24 cellular contexts compared by ENCODE assay signal in the genomic region with DNA sequence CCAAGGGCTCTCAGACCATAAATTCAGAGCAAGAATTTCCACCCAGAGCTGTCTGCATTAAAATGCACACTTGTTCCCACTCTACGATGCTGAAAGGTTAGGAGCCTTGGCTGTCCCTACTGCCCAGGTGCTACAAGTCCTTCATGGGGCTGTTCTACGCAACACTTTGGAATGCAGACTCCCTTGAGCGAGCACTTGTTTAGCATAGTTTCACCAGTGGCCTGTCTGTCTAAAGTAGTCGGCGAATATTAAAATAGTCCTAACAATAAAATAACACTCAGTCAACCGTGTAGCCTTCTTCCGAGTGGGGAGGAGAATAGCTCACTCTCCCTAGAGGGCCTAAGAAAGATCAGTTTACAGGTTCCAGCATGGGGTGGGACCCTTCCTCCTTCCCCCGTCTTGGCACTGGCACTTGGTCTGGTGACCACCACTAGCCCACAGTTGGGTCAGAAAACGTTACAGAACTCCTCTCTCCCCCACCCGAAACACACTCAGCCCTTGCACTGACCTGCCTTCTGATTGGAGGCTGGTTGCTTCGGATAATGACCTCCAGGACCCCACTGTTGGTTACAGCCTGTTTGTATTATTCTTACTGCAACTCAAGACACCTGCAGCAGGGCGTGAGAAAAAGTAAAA. TPM values are rescaled to one million over a fixed set of nuclear protein-coding genes. Genes with fewer than 3 reads are reported as not detected.
DNase-seq lines count a peak whose midpoint lies in the region; FAIRE-seq and TF ChIP-seq lines count a peak whose summit lies in the region.
"Had no signal": no experiment of that assay in that cellular context is flagged by ENCODE, and none has a peak within 500 bp of the region (broad histone marks: within the 10 kb centered on the region; RNA-seq: fewer than 3 reads in every experiment).

A gene with protein sequence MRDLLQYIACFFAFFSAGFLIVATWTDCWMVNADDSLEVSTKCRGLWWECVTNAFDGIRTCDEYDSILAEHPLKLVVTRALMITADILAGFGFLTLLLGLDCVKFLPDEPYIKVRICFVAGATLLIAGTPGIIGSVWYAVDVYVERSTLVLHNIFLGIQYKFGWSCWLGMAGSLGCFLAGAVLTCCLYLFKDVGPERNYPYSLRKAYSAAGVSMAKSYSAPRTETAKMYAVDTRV (plus strand): TSS at position 586 of the 636 bp plus-strand sequence. CDS start 167 bp downstream, outside the sequence.

- no peak within 1 kb of the TSS for H4K91ac ChIP-seq in H9 (ENCODE audit: insufficient read length, low read depth, low read length)

- intact Hi-C loops in kidney (cut with DNase I), result no loop called here

- peak within 1 kb of the TSS; percentile 62 for H3K56ac ChIP-seq in H9 (ENCODE audit: insufficient read length, low read depth, low read length)

- H3K4me1 Mint-ChIP-seq in H9, result no peaks in the 10 kb centered on the region
- H3K4me1 Mint-ChIP-seq: natural killer cell, T-helper 17 cell had no signal

- no peaks in the 10 kb centered on the region for H3K23me2 ChIP-seq in H9 (ENCODE audit: insufficient read length, low read depth, low read length, poor library complexity, severe bottlenecking)

- H2BK12ac ChIP-seq in H9 (ENCODE audit: insufficient read length, low read depth, low read length), result no peak within 1 kb of the TSS

- H3K4me1 ChIP-seq in H9 (ENCODE audit: insufficient read depth, low read length) (no peaks in the 10 kb centered on the region), kidney (ENCODE audit: control insufficient read depth in 1 of 2, insufficient read depth in 1 of 2, low read depth in 1 of 2, low read length in 2 of 2) (no peaks in the 10 kb centered on the region), skeletal muscle satellite cell (ENCODE audit: control insufficient read depth, insufficient read depth, low read length) (peaks cover 33% of the 10 kb centered on the region), Peyer's patch (no peaks in the 10 kb centered on the region)
- H3K4me1 ChIP-seq: BE2C, heart left ventricle had no signal

- H3K9me3 ChIP-seq in H9 (ENCODE audit: control insufficient read depth, low read depth, low read length) (no peaks in the 10 kb centered on the region), SK-N-MC (ENCODE audit: low read depth, low read length) (no peaks in the 10 kb centered on the region), kidney (ENCODE audit: control insufficient read depth in 1 of 2, low read length in 2 of 2) (no peaks in the 10 kb centered on the region), skeletal muscle satellite cell (replicated peaks; ENCODE audit: low read length) (no peaks in the 10 kb centered on the region), Peyer's patch (no peaks in the 10 kb centered on the region)
- H3K9me3 ChIP-seq: BE2C, heart left ventricle had no signal

- H3K36me3 ChIP-seq in SK-N-MC (ENCODE audit: insufficient read depth, low read length) (no peaks in the 10 kb centered on the region), kidney (ENCODE audit: control insufficient read depth in 1 of 2, insufficient read depth in 2 of 2, low read length in 2 of 2) (no peaks in the 10 kb centered on the region), skeletal muscle satellite cell (ENCODE audit: insufficient read depth, low read length) (no peaks in the 10 kb centered on the region), Peyer's patch (no peaks in the 10 kb centered on the region)
- H3K36me3 ChIP-seq: BE2C, heart left ventricle, WERI-Rb-1 had no signal

- no peak within 1 kb of the TSS for H3K23ac ChIP-seq in H9 (ENCODE audit: insufficient read length, low read depth, low read length)

- no peak within 1 kb of the TSS for H3K27ac ChIP-seq in H9 (ENCODE audit: insufficient read length, low read depth, low read length)
- H3K27ac ChIP-seq in SK-N-MC, result peak within 1 kb of the TSS; percentile 32; the same call in 1 of the 2 replicates
- H3K27ac ChIP-seq in kidney (ENCODE audit: low read depth in 2 of 2, low read length in 2 of 2), result peak within 1 kb of the TSS; percentile 29 to 73
- no peak within 1 kb of the TSS for H3K27ac ChIP-seq in Peyer's patch
- H3K27ac ChIP-seq: heart left ventricle, KMS-11, WERI-Rb-1 had no signal

- peak within 1 kb of the TSS; percentile 55 for H4K8ac ChIP-seq in H9 (replicated peaks; ENCODE audit: insufficient read length, low read depth, low read length)

- H3K18ac ChIP-seq in H9 (ENCODE audit: insufficient read length, low read depth, low read length), result no peak within 1 kb of the TSS

- no peak within 1 kb of the TSS for H3K4me2 ChIP-seq in H9 (ENCODE audit: insufficient read depth, insufficient read length, low read length)
- H3K4me2 ChIP-seq in skeletal muscle satellite cell (ENCODE audit: low read length), result peak within 1 kb of the TSS; percentile 54
- H3K4me2 ChIP-seq: KMS-11 had no signal

- no peak within 1 kb of the TSS for H3K14ac ChIP-seq in H9 (ENCODE audit: insufficient read depth, low read length)

- H3K79me1 ChIP-seq in H9 (ENCODE audit: insufficient read depth, low read depth, low read length, poor library complexity, severe bottlenecking), result no peaks in the 10 kb centered on the region

- DNase-seq in H9 (no peak), SK-N-MC (ENCODE audit: low read depth, low spot score) (no peak), kidney (peak; percentile 59), T-helper 1 cell (no peak), GM19240 (ENCODE audit: insufficient read length, low spot score) (no peak), DMS153 treated with DMSO at 0.1 percent for 48 hours (lab: John Stamatoyannopoulos, UW; ENCODE audit: unreplicated experiment) (no peak), Peyer's patch (no peak)
- DNase-seq: activated CD8-positive, alpha-beta T cell treated with anti-CD3 and anti-CD28 coated beads for 36 hours; activated naive CD4-positive, alpha-beta T cell treated with anti-CD3 and anti-CD28 coated beads, Interleukin-2, amount 50 U/mL, for 16 hours; activated T-cell treated with anti-CD3 and anti-CD28 coated beads, Interleukin-2, amount 50 U/mL, for 4 hours; BE2C; GDM1; heart left ventricle; natural killer cell; NCI-H510A treated with DMSO at 0.1 percent for 48 hours; SHP77; stimulated activated CD4-positive, alpha-beta T cell treated with anti-CD3 and anti-CD28 coated beads, Interleukin-2, amount 100 ng/mL, for 24 hours; T-helper 17 cell; WERI-Rb-1 had no signal

- no peaks in the 10 kb centered on the region for H3K9me3 Mint-ChIP-seq in H9
- H3K9me3 Mint-ChIP-seq: activated CD8-positive, alpha-beta T cell treated with anti-CD3 and anti-CD28 coated beads for 36 hours; activated T-cell treated with anti-CD3 and anti-CD28 coated beads, Interleukin-2, amount 50 U/mL, for 4 hours; stimulated activated naive CD8-positive, alpha-beta T cell treated with anti-CD3 and anti-CD28 coated beads, Interleukin-15, Interleukin-2, amounts not matched to agents 100 ng/mL and 50 ng/mL, for 24 hours had no signal

- no peaks in the 10 kb centered on the region for H4K20me1 ChIP-seq in H9 (ENCODE audit: control insufficient read depth, insufficient read depth, insufficient read length)

- no peak within 1 kb of the TSS for H2BK20ac ChIP-seq in H9 (ENCODE audit: low read depth, low read length, poor library complexity, severe bottlenecking)

- H2BK5ac ChIP-seq in H9 (ENCODE audit: insufficient read length, low read length), result no peak within 1 kb of the TSS

- no peak within 1 kb of the TSS for H2AFZ ChIP-seq in H9 (ENCODE audit: low read length)

- no peak within 1 kb of the TSS for H2BK15ac ChIP-seq in H9 (ENCODE audit: low read depth, low read length)

- TF ChIP-seq CTCF in H9 (conservative IDR thresholded peaks at IDR 0.05), result no peak
- no peak for TF ChIP-seq CTCF in kidney (IDR thresholded peaks at IDR 0.05; ENCODE audit: borderline replicate concordance, extremely low read depth, insufficient read depth)
- TF ChIP-seq CTCF in Peyer's patch (IDR thresholded peaks at IDR 0.05), result no peak

- H3K9ac ChIP-seq in H9 (ENCODE audit: extremely low read depth, insufficient read length, low read length) (no peak within 1 kb of the TSS), SK-N-MC (ENCODE audit: insufficient read length) (no peak within 1 kb of the TSS), kidney (ENCODE audit: low read length in 2 of 2) (peak within 1 kb of the TSS in 1 of 2 donors; percentile 35), skeletal muscle satellite cell (ENCODE audit: low read depth, low read length) (peak within 1 kb of the TSS; percentile 64)
- H3K9ac ChIP-seq: KMS-11 had no signal

- no peak within 1 kb of the TSS for H3K4me3 Mint-ChIP-seq in H9
- H3K4me3 Mint-ChIP-seq: activated CD8-positive, alpha-beta T cell treated with anti-CD3 and anti-CD28 coated beads for 36 hours; activated T-cell treated with anti-CD3 and anti-CD28 coated beads, Interleukin-2, amount 50 U/mL, for 4 hours; natural killer cell; stimulated activated naive CD8-positive, alpha-beta T cell treated with anti-CD3 and anti-CD28 coated beads, Interleukin-15, Interleukin-2, amounts not matched to agents 100 ng/mL and 50 ng/mL, for 24 hours; T-helper 17 cell had no signal

- H3K36me3 Mint-ChIP-seq in H9 (ENCODE audit: insufficient read depth in 1 of 3, low read depth in 3 of 3), result no peaks in the 10 kb centered on the region
- H3K36me3 Mint-ChIP-seq: natural killer cell had no signal

- no CpG with 5 or more reads among the region's 12 CpGs for WGBS in H9 (ENCODE audit: extremely low coverage, insufficient read length, low lambda C conversion rate)

- H3K4ac ChIP-seq in H9 (ENCODE audit: low read depth, low read length), result no peak within 1 kb of the TSS

- TF ChIP-seq POLR2A in Peyer's patch (IDR thresholded peaks at IDR 0.05), result no peak

- no peaks in the 10 kb centered on the region for H3K27me3 Mint-ChIP-seq in H9 (ENCODE audit: low read depth)

- H3K79me2 ChIP-seq in H9 (ENCODE audit: insufficient read depth, low read length), result no peaks in the 10 kb centered on the region

- no peaks in the 10 kb centered on the region for H3K27me3 ChIP-seq in H9 (ENCODE audit: insufficient read depth, low read length)
- no peaks in the 10 kb centered on the region for H3K27me3 ChIP-seq in skeletal muscle satellite cell (ENCODE audit: control insufficient read depth, insufficient read depth, low read length)
- H3K27me3 ChIP-seq in Peyer's patch, result no peaks in the 10 kb centered on the region
- H3K27me3 ChIP-seq: BE2C, heart left ventricle had no signal

- H3K4me3 ChIP-seq in SK-N-MC (no peak within 1 kb of the TSS), kidney (ENCODE audit: low read length in 2 of 2) (peak within 1 kb of the TSS; percentile 29 to 47), skeletal muscle satellite cell (ENCODE audit: low read length) (no peak within 1 kb of the TSS), Peyer's patch (no peak within 1 kb of the TSS)
- H3K4me3 ChIP-seq: heart left ventricle had no signal

- H4K5ac ChIP-seq in H9 (ENCODE audit: insufficient read length, low read depth, low read length), result no peak within 1 kb of the TSS

- no peak within 1 kb of the TSS for H3T11ph ChIP-seq in H9 (ENCODE audit: low read length)

- no peak within 1 kb of the TSS for H2BK120ac ChIP-seq in H9 (ENCODE audit: low read depth, low read length, poor library complexity, severe bottlenecking)

- no peak within 1 kb of the TSS for H3K27ac Mint-ChIP-seq in H9
- H3K27ac Mint-ChIP-seq: activated CD8-positive, alpha-beta T cell treated with anti-CD3 and anti-CD28 coated beads for 36 hours; natural killer cell; stimulated activated naive CD8-positive, alpha-beta T cell treated with anti-CD3 and anti-CD28 coated beads, Interleukin-15, Interleukin-2, amounts not matched to agents 100 ng/mL and 50 ng/mL, for 24 hours; T-helper 17 cell had no signal

- FAIRE-seq in kidney (lab: Jason Lieb, UNC), result no peak
- FAIRE-seq: colon had no signal

- H2AK5ac ChIP-seq in H9 (ENCODE audit: insufficient read length, low read length), result no peak within 1 kb of the TSS

RNA-seq across cellular contexts. Expression of the gene that starts here (rescaled TPM):
- total RNA-seq in H9 (2021), result not detected in 2 replicates
- total RNA-seq in kidney, result 27.3 TPM
- polyA plus RNA-seq in kidney (ENCODE audit: insufficient read depth, low read depth, low replicate concordance), result 28.4 TPM
- under 0.01 TPM in 1 of 2 replicates, not detected in the other for total RNA-seq in skeletal muscle satellite cell (2012; rRNA removed)
- total RNA-seq in Peyer's patch, result not detected
- total RNA-seq: activated CD8-positive, alpha-beta T cell treated with anti-CD3 and anti-CD28 coated beads for 36 hours; activated T-cell treated with anti-CD3 and anti-CD28 coated beads, Interleukin-2, amount 50 U/mL, for 4 hours; mesenteric fat pad; natural killer cell; T-helper 17 cell had no signal
- polyA plus RNA-seq: heart left ventricle had no signal

Comparison
In these comparisons a context has a peak if more than half of its experiments do, and no peak if none do; other contexts are left out.
1. RNA of the gene that starts here (total RNA-seq): 27.3 TPM in kidney (single experiment); not detected in H9 and not detected in Peyer's patch; every median in the first group is over 10 times any median in the second.
2. H3K27ac ChIP-seq: peak in SK-N-MC (single experiment) and kidney (2 of 2); none in H9 (single experiment) and Peyer's patch (0 of 4).
3. H3K4me3 ChIP-seq: peak in kidney (2 of 2); none in SK-N-MC (single experiment), skeletal muscle satellite cell (single experiment) and Peyer's patch (0 of 4).